Comparison of ENCODE assay signal across 8 cellular contexts in genomic region chr19:48170817-48171347, GRCh38. TPM values are rescaled to one million over a fixed set of nuclear protein-coding genes. Genes with fewer than 3 reads are reported as not detected.
A peak's percentile ranks its signal among the peaks of the same experiment; 100 is the strongest.
DNase-seq lines count a peak whose midpoint lies in the region; ATAC-seq, FAIRE-seq and TF ChIP-seq lines count a peak whose summit lies in the region.

No MANE protein-coding gene starts in this region.

- no peak for DNase-seq in GM12891 (ENCODE audit: insufficient read length, low spot score)
- DNase-seq in NAMALWA (ENCODE audit: low spot score) = peak; percentile 80
- no peak for DNase-seq in natural killer cell treated with Interleukin-12 subunit alpha and Interleukin-12 subunit beta and Interleukin-15 and Interleukin-18, amount 100 ng/mL, for 72 hours (ENCODE audit: low spot score)
- no peak for DNase-seq in Ammon's horn (ENCODE audit: low spot score)
- no peak for DNase-seq in 8988T
- DNase-seq in kidney glomerular epithelial cell (lab: John Stamatoyannopoulos, UW) = no peak

- no peak for ATAC-seq in natural killer cell treated with Interleukin-12 subunit alpha and Interleukin-12 subunit beta and Interleukin-15 and Interleukin-18, amount 100 ng/mL, for 72 hours
- no peak for ATAC-seq in HG02885 (IDR thresholded peaks at IDR 0.05; ENCODE audit: poor library complexity, unreplicated experiment)

- H3K9me3 Mint-ChIP-seq in dendritic cell treated with granulocyte-macrophage colony-stimulating factor and Interleukin-4, amounts not matched to agents 40 ng/mL and 50 ng/mL, for 4 days = no peaks in the 10 kb centered on the region
- no peaks in the 10 kb centered on the region for H3K9me3 Mint-ChIP-seq in natural killer cell treated with Interleukin-12 subunit alpha and Interleukin-12 subunit beta and Interleukin-15 and Interleukin-18, amount 100 ng/mL, for 72 hours

- H3K36me3 Mint-ChIP-seq in dendritic cell treated with granulocyte-macrophage colony-stimulating factor and Interleukin-4, amounts not matched to agents 40 ng/mL and 50 ng/mL, for 4 days (ENCODE audit: low read depth) = peaks cover 51% of the 10 kb centered on the region
- H3K36me3 Mint-ChIP-seq in natural killer cell treated with Interleukin-12 subunit alpha and Interleukin-12 subunit beta and Interleukin-15 and Interleukin-18, amount 100 ng/mL, for 72 hours = peaks cover 12% of the 10 kb centered on the region

- peak; percentile 52 for FAIRE-seq in GM12891 (lab: Jason Lieb, UNC)

- no peaks in the 10 kb centered on the region for H3K27me3 Mint-ChIP-seq in dendritic cell treated with granulocyte-macrophage colony-stimulating factor and Interleukin-4, amounts not matched to agents 40 ng/mL and 50 ng/mL, for 4 days
- H3K27me3 Mint-ChIP-seq in natural killer cell treated with Interleukin-12 subunit alpha and Interleukin-12 subunit beta and Interleukin-15 and Interleukin-18, amount 100 ng/mL, for 72 hours = no peaks in the 10 kb centered on the region

- H3K4me1 Mint-ChIP-seq in dendritic cell treated with granulocyte-macrophage colony-stimulating factor and Interleukin-4, amounts not matched to agents 40 ng/mL and 50 ng/mL, for 4 days (ENCODE audit: low read depth) = peaks cover 34% of the 10 kb centered on the region
- H3K4me1 Mint-ChIP-seq in natural killer cell treated with Interleukin-12 subunit alpha and Interleukin-12 subunit beta and Interleukin-15 and Interleukin-18, amount 100 ng/mL, for 72 hours (ENCODE audit: low read depth in 2 of 2) = peaks cover 23% of the 10 kb centered on the region in 2 donors

- peak overlapping the region; percentile 94 for H3K27ac Mint-ChIP-seq in dendritic cell treated with granulocyte-macrophage colony-stimulating factor and Interleukin-4, amounts not matched to agents 40 ng/mL and 50 ng/mL, for 4 days
- peak overlapping the region; percentile 96 to 97 for H3K27ac Mint-ChIP-seq in natural killer cell treated with Interleukin-12 subunit alpha and Interleukin-12 subunit beta and Interleukin-15 and Interleukin-18, amount 100 ng/mL, for 72 hours

- intact Hi-C loops in dendritic cell treated with granulocyte-macrophage colony-stimulating factor and Interleukin-4, amounts not matched to agents 40 ng/mL and 50 ng/mL, for 4 days (cut with micrococcal nuclease) = no loop called here

- TF ChIP-seq POLR2A in GM12891 (IDR thresholded peaks at IDR 0.05; ENCODE audit: low read depth, low read length) = no peak

- H3K4me3 Mint-ChIP-seq in dendritic cell treated with granulocyte-macrophage colony-stimulating factor and Interleukin-4, amounts not matched to agents 40 ng/mL and 50 ng/mL, for 4 days = peak overlapping the region; percentile 93
- H3K4me3 Mint-ChIP-seq in natural killer cell treated with Interleukin-12 subunit alpha and Interleukin-12 subunit beta and Interleukin-15 and Interleukin-18, amount 100 ng/mL, for 72 hours = peak overlapping the region; percentile 97

TF ChIP-seq in GM12891, 5 proteins besides CTCF, POLR2A, EP300 and RAD21:
- peak; percentile 25; the same call in 1 of the 2 replicates for TF ChIP-seq POU2F2 (IDR thresholded peaks at IDR 0.05; ENCODE audit: low read depth, low read length)
- no peak for TF ChIP-seq POLR2AphosphoS5 (IDR thresholded peaks at IDR 0.05; ENCODE audit: low read depth, low read length)

RNA-seq across cellular contexts. Expression of gene ZSWIM9, which starts 0.4 kb away (rescaled TPM):
- polyA plus RNA-seq in GM12891 (2012; ENCODE audit: low read depth, missing spikeins) = 4.7 TPM
- total RNA-seq in natural killer cell treated with Interleukin-12 subunit alpha and Interleukin-12 subunit beta and Interleukin-15 and Interleukin-18, amount 100 ng/mL, for 72 hours = 10 to 100 TPM in 1 of 2 donors, 1 to 10 TPM in 1; 6.2 to 16.8 TPM

RNA-seq across cellular contexts. Expression of gene LIG1, which starts 0.7 kb away (rescaled TPM):
- polyA plus RNA-seq in GM12891 (2012; ENCODE audit: low read depth, missing spikeins) = 77.0 TPM
- total RNA-seq in natural killer cell treated with Interleukin-12 subunit alpha and Interleukin-12 subunit beta and Interleukin-15 and Interleukin-18, amount 100 ng/mL, for 72 hours = 100 to 1,000 TPM in 1 of 2 donors, 10 to 100 TPM in 1; 65.8 to 172 TPM
